8 cellular contexts compared by ENCODE assay signal in genomic region chr19:14089662-14090508, GRCh38. TPM values are rescaled to one million over a fixed set of nuclear protein-coding genes. Genes with fewer than 3 reads are reported as not detected.
A peak's percentile ranks its signal among the peaks of the same experiment; 100 is the strongest.
DNase-seq lines count a peak whose midpoint lies in the region; ATAC-seq and TF ChIP-seq lines count a peak whose summit lies in the region.

No MANE protein-coding gene starts in this region.

- no peak overlapping the region for H3K4me3 ChIP-seq in CD4-positive, CD25-positive, alpha-beta regulatory T cell (ENCODE audit: low read depth, low read length)
- peak overlapping the region; percentile 71 for H3K4me3 ChIP-seq in NT2/D1 (ENCODE audit: insufficient read length, low read depth)
- H3K4me3 ChIP-seq in fibroblast of the aortic adventitia (ENCODE audit: low read depth, low read length): peak overlapping the region; percentile 68
- H3K4me3 ChIP-seq in neuron (ENCODE audit: low read length): peak overlapping the region; percentile 77

- peaks cover 15% of the 10 kb centered on the region for H3K27me3 Mint-ChIP-seq in CD4-positive, CD25-positive, alpha-beta regulatory T cell
- H3K27me3 Mint-ChIP-seq in activated T-helper 2 cell treated with anti-CD3 and anti-CD28 coated beads, Interferon-gamma antibody, Interleukin-2, Interleukin-4, amounts not matched to agents 10 μg/mL and 5 μg/mL and 100 μg/mL, durations not matched to agents 14 hours and 24 hours and 36 hours (ENCODE audit: low read depth): no peaks in the 10 kb centered on the region

- H3K4me1 ChIP-seq in CD4-positive, CD25-positive, alpha-beta regulatory T cell (ENCODE audit: control insufficient read depth, insufficient read depth, low read length, poor library complexity, severe bottlenecking): peaks cover 14% of the 10 kb centered on the region
- H3K4me1 ChIP-seq in NT2/D1 (ENCODE audit: insufficient read depth, insufficient read length): peaks cover 6% of the 10 kb centered on the region
- H3K4me1 ChIP-seq in neuron (ENCODE audit: insufficient read depth, low read length): peaks cover 10% of the 10 kb centered on the region

- no peaks in the 10 kb centered on the region for H3K36me3 ChIP-seq in CD4-positive, CD25-positive, alpha-beta regulatory T cell (ENCODE audit: control insufficient read depth, insufficient read depth, low read length)
- H3K36me3 ChIP-seq in NT2/D1 (ENCODE audit: insufficient read depth, insufficient read length, low read length) (peaks cover 26% of the 10 kb centered on the region), neuron (ENCODE audit: insufficient read depth, low read length) (peaks cover 17% of the 10 kb centered on the region)

- peak; percentile 5 for TF ChIP-seq CTCF in fibroblast of the aortic adventitia (IDR thresholded peaks at IDR 0.05; ENCODE audit: insufficient read depth, low read length)

- no peaks in the 10 kb centered on the region for H3K27me3 ChIP-seq in CD4-positive, CD25-positive, alpha-beta regulatory T cell (ENCODE audit: control insufficient read depth, insufficient read depth, low read length)
- H3K27me3 ChIP-seq in NT2/D1 (ENCODE audit: insufficient read depth, insufficient read length) (no peaks in the 10 kb centered on the region), neuron (ENCODE audit: insufficient read depth, low read length) (no peaks in the 10 kb centered on the region)

- peak overlapping the region; percentile 90 for H3K9ac ChIP-seq in NT2/D1 (ENCODE audit: insufficient read length, low read depth)

- peak overlapping the region; percentile 23 for H3K27ac ChIP-seq in CD4-positive, CD25-positive, alpha-beta regulatory T cell (ENCODE audit: insufficient read depth, low read length, poor library complexity, severe bottlenecking)

- H3K27ac Mint-ChIP-seq in CD4-positive, CD25-positive, alpha-beta regulatory T cell: peak overlapping the region; percentile 73 to 86 (median 84)
- no peak overlapping the region for H3K27ac Mint-ChIP-seq in activated T-helper 2 cell treated with anti-CD3 and anti-CD28 coated beads, Interferon-gamma antibody, Interleukin-2, Interleukin-4, amounts not matched to agents 10 μg/mL and 5 μg/mL and 100 μg/mL, durations not matched to agents 14 hours and 24 hours and 36 hours

- H3K4me3 Mint-ChIP-seq in CD4-positive, CD25-positive, alpha-beta regulatory T cell: peak overlapping the region; percentile 89 to 97 (median 91)
- H3K4me3 Mint-ChIP-seq in activated T-helper 2 cell treated with anti-CD3 and anti-CD28 coated beads, Interferon-gamma antibody, Interleukin-2, Interleukin-4, amounts not matched to agents 10 μg/mL and 5 μg/mL and 100 μg/mL, durations not matched to agents 14 hours and 24 hours and 36 hours (ENCODE audit: low read depth): peak overlapping the region; percentile 84

- intact Hi-C loops in activated T-helper 2 cell treated with anti-CD3 and anti-CD28 coated beads, Interferon-gamma antibody, Interleukin-2, Interleukin-4, amounts not matched to agents 10 μg/mL and 5 μg/mL and 100 μg/mL, durations not matched to agents 14 hours and 24 hours and 36 hours (cut with micrococcal nuclease): loop anchor here (2.0 to 10.0 kb wide), 3 partner anchors 17 to 305 kb away; partner anchors contain the start of genes ASF1B and MISP3

- H3K36me3 Mint-ChIP-seq in CD4-positive, CD25-positive, alpha-beta regulatory T cell: peaks cover 7% of the 10 kb centered on the region
- H3K36me3 Mint-ChIP-seq in activated T-helper 2 cell treated with anti-CD3 and anti-CD28 coated beads, Interferon-gamma antibody, Interleukin-2, Interleukin-4, amounts not matched to agents 10 μg/mL and 5 μg/mL and 100 μg/mL, durations not matched to agents 14 hours and 24 hours and 36 hours (ENCODE audit: low read depth): peaks cover 51% of the 10 kb centered on the region

- H3K4me1 Mint-ChIP-seq in CD4-positive, CD25-positive, alpha-beta regulatory T cell: peaks cover 4 to 33% (median 17%) of the 10 kb centered on the region in 4 donors
- H3K4me1 Mint-ChIP-seq in activated T-helper 2 cell treated with anti-CD3 and anti-CD28 coated beads, Interferon-gamma antibody, Interleukin-2, Interleukin-4, amounts not matched to agents 10 μg/mL and 5 μg/mL and 100 μg/mL, durations not matched to agents 14 hours and 24 hours and 36 hours (ENCODE audit: low read depth): peaks cover 11% of the 10 kb centered on the region

- DNase-seq in CD4-positive, CD25-positive, alpha-beta regulatory T cell: peak; percentile 40 to 64 (median 46)
- DNase-seq in NT2/D1 (ENCODE audit: low read depth, low spot score): no peak
- DNase-seq in activated T-helper 2 cell treated with anti-CD3 and anti-CD28 coated beads, Interferon-gamma antibody, Interleukin-2, Interleukin-4, amounts not matched to agents 10 μg/mL and 5 μg/mL and 100 μg/mL, durations not matched to agents 14 hours and 24 hours and 36 hours (ENCODE audit: low spot score): peak; percentile 37
- DNase-seq in fibroblast of the aortic adventitia (ENCODE audit: low read depth): peak; percentile 57
- no peak for DNase-seq in AML-193 (lab: John Stamatoyannopoulos, UW)
- no peak for DNase-seq in HPDE6-E6E7 (ENCODE audit: extremely low spot score)

- peak in 1 of 2 donors; percentile 4 for ATAC-seq in CD4-positive, CD25-positive, alpha-beta regulatory T cell (ENCODE audit: low read depth in 2 of 2)
- peak; percentile 6 for ATAC-seq in GM21367 (IDR thresholded peaks at IDR 0.05; ENCODE audit: unreplicated experiment)

- H3K9me3 ChIP-seq in CD4-positive, CD25-positive, alpha-beta regulatory T cell (ENCODE audit: control insufficient read depth in 2 of 2, low read length in 2 of 2): peaks cover 0 to 6% of the 10 kb centered on the region in 2 experiments
- H3K9me3 ChIP-seq in NT2/D1 (ENCODE audit: insufficient read depth, low read length): peaks cover 10% of the 10 kb centered on the region
- peaks cover 7% of the 10 kb centered on the region for H3K9me3 ChIP-seq in neuron (ENCODE audit: low read length)

- peak overlapping the region; percentile 63 for H2AFZ ChIP-seq in neuron (ENCODE audit: low read depth, low read length)

- H3K9me3 Mint-ChIP-seq in CD4-positive, CD25-positive, alpha-beta regulatory T cell: peaks cover 0 to 8% (median 2%) of the 10 kb centered on the region in 7 donors
- H3K9me3 Mint-ChIP-seq in activated T-helper 2 cell treated with anti-CD3 and anti-CD28 coated beads, Interferon-gamma antibody, Interleukin-2, Interleukin-4, amounts not matched to agents 10 μg/mL and 5 μg/mL and 100 μg/mL, durations not matched to agents 14 hours and 24 hours and 36 hours: peaks cover 16% of the 10 kb centered on the region

RNA-seq across cellular contexts. Expression of gene SAMD1, which starts 0.7 kb away (rescaled TPM):
- 24.1 TPM for total RNA-seq in CD4-positive, CD25-positive, alpha-beta regulatory T cell
- polyA plus RNA-seq in CD4-positive, CD25-positive, alpha-beta regulatory T cell: 1 to 10 TPM in 2 of 4 donors, under 1 TPM in 2; 0.80 to 1.4 (median 1.0) TPM
- 131 and 136 TPM in 2 replicates for total RNA-seq in activated T-helper 2 cell treated with anti-CD3 and anti-CD28 coated beads, Interferon-gamma antibody, Interleukin-2, Interleukin-4, amounts not matched to agents 10 μg/mL and 5 μg/mL and 100 μg/mL, durations not matched to agents 14 hours and 24 hours and 36 hours
- 18.5 and 40.4 TPM in 2 replicates for total RNA-seq in fibroblast of the aortic adventitia (ENCODE audit: low replicate concordance)

RNA-seq across cellular contexts. Expression of gene C19orf67, which starts 4.3 kb away (rescaled TPM):
- not detected for total RNA-seq in CD4-positive, CD25-positive, alpha-beta regulatory T cell
- polyA plus RNA-seq in CD4-positive, CD25-positive, alpha-beta regulatory T cell: not detected
- total RNA-seq in activated T-helper 2 cell treated with anti-CD3 and anti-CD28 coated beads, Interferon-gamma antibody, Interleukin-2, Interleukin-4, amounts not matched to agents 10 μg/mL and 5 μg/mL and 100 μg/mL, durations not matched to agents 14 hours and 24 hours and 36 hours: 0.46 and 0.75 TPM in 2 replicates
- total RNA-seq in fibroblast of the aortic adventitia (ENCODE audit: low replicate concordance): 0.27 TPM in 1 of 2 replicates, not detected in the other

RNA-seq across cellular contexts. Expression of gene MISP3, which starts 17.3 kb away (rescaled TPM):
- 0.91 TPM for total RNA-seq in CD4-positive, CD25-positive, alpha-beta regulatory T cell
- under 1 TPM in 3 of 4 donors, not detected in 1; 0.22 to 0.64 (median 0.44) TPM for polyA plus RNA-seq in CD4-positive, CD25-positive, alpha-beta regulatory T cell
- 5.3 and 5.5 TPM in 2 replicates for total RNA-seq in activated T-helper 2 cell treated with anti-CD3 and anti-CD28 coated beads, Interferon-gamma antibody, Interleukin-2, Interleukin-4, amounts not matched to agents 10 μg/mL and 5 μg/mL and 100 μg/mL, durations not matched to agents 14 hours and 24 hours and 36 hours
- total RNA-seq in fibroblast of the aortic adventitia (ENCODE audit: low replicate concordance): 0.72 TPM in 1 of 2 replicates, not detected in the other

RNA-seq across cellular contexts. Expression of gene PRKACA, which starts 27.7 kb away (rescaled TPM):
- 40.2 TPM for total RNA-seq in CD4-positive, CD25-positive, alpha-beta regulatory T cell
- 1 to 10 TPM in 2 of 4 donors, under 1 TPM in 2; 0.47 to 1.8 (median 1.00) TPM for polyA plus RNA-seq in CD4-positive, CD25-positive, alpha-beta regulatory T cell
- 75.4 and 76.8 TPM in 2 replicates for total RNA-seq in activated T-helper 2 cell treated with anti-CD3 and anti-CD28 coated beads, Interferon-gamma antibody, Interleukin-2, Interleukin-4, amounts not matched to agents 10 μg/mL and 5 μg/mL and 100 μg/mL, durations not matched to agents 14 hours and 24 hours and 36 hours
- 13.8 and 44.0 TPM in 2 replicates for total RNA-seq in fibroblast of the aortic adventitia (ENCODE audit: low replicate concordance)

RNA-seq across cellular contexts. Expression of gene PALM3, which starts 28.0 kb away (rescaled TPM):
- not detected for total RNA-seq in CD4-positive, CD25-positive, alpha-beta regulatory T cell
- polyA plus RNA-seq in CD4-positive, CD25-positive, alpha-beta regulatory T cell: not detected
- 0.34 TPM in 1 of 2 replicates, not detected in the other for total RNA-seq in activated T-helper 2 cell treated with anti-CD3 and anti-CD28 coated beads, Interferon-gamma antibody, Interleukin-2, Interleukin-4, amounts not matched to agents 10 μg/mL and 5 μg/mL and 100 μg/mL, durations not matched to agents 14 hours and 24 hours and 36 hours
- 0.16 TPM in 1 of 2 replicates, not detected in the other for total RNA-seq in fibroblast of the aortic adventitia (ENCODE audit: low replicate concordance)

Comparison
In these comparisons a context has a peak if more than half of its experiments do, and no peak if none do; other contexts are left out.
1. DNase-seq: peak in CD4-positive, CD25-positive, alpha-beta regulatory T cell (3 of 3), activated T-helper 2 cell treated with anti-CD3 and anti-CD28 coated beads, Interferon-gamma antibody, Interleukin-2, Interleukin-4, amounts not matched to agents 10 μg/mL and 5 μg/mL and 100 μg/mL, durations not matched to agents 14 hours and 24 hours and 36 hours (single experiment) and fibroblast of the aortic adventitia (single experiment); none in NT2/D1 (single experiment), AML-193 (0 of 2) and HPDE6-E6E7 (single experiment).